8 cellular contexts compared by ENCODE assay signal in the genomic region with DNA sequence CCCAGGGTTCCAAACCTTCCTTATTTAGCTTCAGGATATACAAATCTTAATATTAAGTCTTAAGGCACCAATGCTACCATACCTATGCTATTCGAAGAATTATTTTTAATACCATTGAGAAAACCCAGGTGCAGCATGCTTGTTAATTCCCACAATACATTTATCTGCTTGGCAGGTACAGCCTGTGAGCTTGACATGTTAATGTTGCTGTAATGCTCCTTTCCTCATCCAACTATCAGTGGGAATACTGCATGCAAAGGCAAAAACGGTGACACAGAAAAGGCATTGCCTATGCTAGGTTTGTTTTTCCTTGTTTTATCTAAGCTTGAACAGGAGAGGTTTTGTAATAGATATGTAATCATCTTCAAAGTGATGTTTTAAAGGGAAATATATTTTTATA.
"Had no signal": no experiment of that assay in that cellular context is flagged by ENCODE, and none has a peak within 500 bp of the region (broad histone marks: within the 10 kb centered on the region; RNA-seq: fewer than 3 reads in every experiment).

No MANE protein-coding gene starts in this region.

- H3K4me2 ChIP-seq: GM23338 had no signal

- H3K36me3 ChIP-seq: HAP-1 had no signal

- H3K9ac ChIP-seq: GM23248 had no signal

- H3K27ac ChIP-seq: GM23248 had no signal

- H3K9me3 ChIP-seq: HAP-1 had no signal

- DNase-seq: GM23248, GOT3, H7, H9, HCEC 1CT, HFFc6 had no signal

- H2AFZ ChIP-seq: GM23248 had no signal

- H3K4me3 ChIP-seq: GM23248, GM23338, HAP-1 had no signal
